In genomic region chr11:80441821-80442220, GRCh38 we compare ENCODE assay signal across 19 cellular contexts.
DNase-seq lines count a peak whose midpoint lies in the region; ATAC-seq, FAIRE-seq and TF ChIP-seq lines count a peak whose summit lies in the region.
"Had no signal": no experiment of that assay in that cellular context is flagged by ENCODE, and none has a peak within 500 bp of the region (broad histone marks: within the 10 kb centered on the region; RNA-seq: fewer than 3 reads in every experiment).

No MANE protein-coding gene starts in this region.

- CTCF ChIA-PET in PC-3 (lab: Charles Lee): no interaction called here
- CTCF ChIA-PET in Caco-2 (lab: Charles Lee): no interaction called here

- DNase-seq in H54 (ENCODE audit: insufficient read length, low spot score) (no peak), PC-3 (peak; percentile 28), choroid plexus epithelial cell (ENCODE audit: low read depth) (peak; percentile 49), keratinocyte (ENCODE audit: low read depth, low spot score) (no peak), Caco-2 (no peak), NCI-H510A (lab: John Stamatoyannopoulos, UW) (no peak), DMS53 (lab: John Stamatoyannopoulos, UW) (no peak)
- no peak for DNase-seq in activated naive CD4-positive, alpha-beta T cell treated with anti-CD3 and anti-CD28 coated beads, Interleukin-2, amount 50 U/mL, for 72 hours (ENCODE audit: low spot score in 2 of 2)
- DNase-seq: ACHN; CD4-positive, CD25-positive, alpha-beta regulatory T cell; H7; MV-4-11; NCI-H1436; NCI-H2081; NCI-H526; PC-9; Right ventricle myocardium superior had no signal

- H3K9ac ChIP-seq in PC-3 (ENCODE audit: low read length) (no peak overlapping the region), keratinocyte (ENCODE audit: control insufficient read depth, extremely low read depth, insufficient read depth, low read length) (no peak overlapping the region)

- no peaks in the 10 kb centered on the region for H3F3A ChIP-seq in PC-3 (ENCODE audit: low read length, unreplicated experiment)

- no peaks in the 10 kb centered on the region for H3K9me1 ChIP-seq in keratinocyte (ENCODE audit: control insufficient read depth, extremely low read depth, insufficient read depth, low read length)

- H3K36me3 ChIP-seq in PC-3 (ENCODE audit: low read depth, low read length) (no peaks in the 10 kb centered on the region), keratinocyte (ENCODE audit: control insufficient read depth in 2 of 2, extremely low read depth in 1 of 2, insufficient read depth in 2 of 2, low read length in 2 of 2) (no peaks in the 10 kb centered on the region), Caco-2 (ENCODE audit: control insufficient read depth, insufficient read depth, low read length) (no peaks in the 10 kb centered on the region)

- intact Hi-C loops in PC-3 (cut with micrococcal nuclease) (no loop called here), Caco-2 (cut with micrococcal nuclease; ENCODE audit: unreplicated experiment) (no loop called here)

- H2AFZ ChIP-seq in PC-3 (ENCODE audit: low read length): no peak overlapping the region
- no peak overlapping the region for H2AFZ ChIP-seq in keratinocyte (ENCODE audit: control insufficient read depth, low read length)
- H2AFZ ChIP-seq: PC-9 had no signal

- H3K79me2 ChIP-seq in PC-3 (ENCODE audit: low read length) (no peaks in the 10 kb centered on the region), keratinocyte (ENCODE audit: control insufficient read depth, insufficient read depth, low read length) (no peaks in the 10 kb centered on the region)

- no peak for TF ChIP-seq CTCF in PC-3 (conservative IDR thresholded peaks at IDR 0.05; ENCODE audit: low read depth, low read length)
- TF ChIP-seq CTCF in choroid plexus epithelial cell (conservative IDR thresholded peaks at IDR 0.05; ENCODE audit: low read depth, low read length): no peak
- no peak for TF ChIP-seq CTCF in keratinocyte (optimal IDR thresholded peaks at IDR 0.05 in 1 of 3, IDR thresholded peaks at IDR 0.05 in 1 of 3, conservative IDR thresholded peaks at IDR 0.05 in 1 of 3; ENCODE audit: extremely low read depth in 1 of 3, insufficient read depth in 2 of 3, low read length in 3 of 3)
- TF ChIP-seq CTCF in Caco-2 (IDR thresholded peaks at IDR 0.05; ENCODE audit: insufficient read depth in 1 of 2, low read depth in 1 of 2, low read length in 1 of 2, severe bottlenecking in 1 of 2, unreplicated experiment in 1 of 2): no peak

- TF ChIP-seq POLR2A in H54 (IDR thresholded peaks at IDR 0.05; ENCODE audit: low read depth, low read length): no peak

- no peak overlapping the region for H3K4me2 ChIP-seq in PC-3 (ENCODE audit: low read length)
- H3K4me2 ChIP-seq in keratinocyte (ENCODE audit: control insufficient read depth, extremely low read depth, insufficient read depth, low read depth, low read length): peak overlapping the region; percentile 56
- H3K4me2 ChIP-seq: PC-9 had no signal

- no peaks in the 10 kb centered on the region for H3K27me3 ChIP-seq in PC-3 (ENCODE audit: low read length)
- no peaks in the 10 kb centered on the region for H3K27me3 ChIP-seq in keratinocyte (ENCODE audit: control insufficient read depth, extremely low read depth, insufficient read depth, low read length)
- H3K27me3 ChIP-seq in Caco-2 (replicated peaks; ENCODE audit: control insufficient read depth, insufficient read depth, low read length): no peaks in the 10 kb centered on the region

- no peak overlapping the region for H3K4me3 Mint-ChIP-seq in Caco-2 (ENCODE audit: unreplicated experiment)
- H3K4me3 Mint-ChIP-seq: CD4-positive, CD25-positive, alpha-beta regulatory T cell; IgD-negative memory B cell had no signal

- ATAC-seq in PC-3: no peak
- no peak for ATAC-seq in activated naive CD4-positive, alpha-beta T cell treated with anti-CD3 and anti-CD28 coated beads, Interleukin-2, amount 50 U/mL, for 72 hours
- ATAC-seq: SK-N-SH treated with all-trans-retinoic acid at 6 μM for 48 hours had no signal

- FAIRE-seq in H54 (lab: Jason Lieb, UNC) (peak; percentile 91), keratinocyte (lab: Jason Lieb, UNC) (peak; percentile 62)

- BruUV-seq in PC-3 (replicated peaks; lab: Mats Ljungman, UMichigan) (no TSS peak), Caco-2 (replicated peaks; lab: Mats Ljungman, UMichigan) (no TSS peak)

- 0 out of 2 replicates have a peak, but pooled peaks cover 5% of the 10 kb centered on the region for H3K4me1 ChIP-seq in PC-3 (ENCODE audit: insufficient read depth, low read length)
- H3K4me1 ChIP-seq in keratinocyte (ENCODE audit: control insufficient read depth, extremely low read depth, insufficient read depth, low read length): peaks cover 23% of the 10 kb centered on the region
- no peaks in the 10 kb centered on the region for H3K4me1 ChIP-seq in Caco-2

- no peaks in the 10 kb centered on the region for H3K9me3 ChIP-seq in PC-3 (ENCODE audit: low read length)
- no peaks in the 10 kb centered on the region for H3K9me3 ChIP-seq in keratinocyte (ENCODE audit: control insufficient read depth, low read depth, low read length)
- no peaks in the 10 kb centered on the region for H3K9me3 ChIP-seq in Caco-2

- no peaks in the 10 kb centered on the region for H3K36me3 Mint-ChIP-seq in Caco-2 (ENCODE audit: insufficient read depth, unreplicated experiment)
- no peaks in the 10 kb centered on the region for H3K36me3 Mint-ChIP-seq in activated naive CD4-positive, alpha-beta T cell treated with anti-CD3 and anti-CD28 coated beads, Interleukin-2, amount 50 U/mL, for 72 hours
- H3K36me3 Mint-ChIP-seq: CD4-positive, CD25-positive, alpha-beta regulatory T cell; IgD-negative memory B cell had no signal

- no peaks in the 10 kb centered on the region for H3K9me2 ChIP-seq in PC-3 (replicated peaks; ENCODE audit: low read length)

- H3K27ac ChIP-seq in PC-3 (ENCODE audit: low read length): no peak overlapping the region
- peak overlapping the region; percentile 4 for H3K27ac ChIP-seq in keratinocyte (ENCODE audit: control insufficient read depth, insufficient read depth, low read length)

- no peak overlapping the region for H3K27ac Mint-ChIP-seq in Caco-2 (ENCODE audit: unreplicated experiment)
- H3K27ac Mint-ChIP-seq in activated naive CD4-positive, alpha-beta T cell treated with anti-CD3 and anti-CD28 coated beads, Interleukin-2, amount 50 U/mL, for 72 hours: no peak overlapping the region
- H3K27ac Mint-ChIP-seq: IgD-negative memory B cell had no signal

- H4K20me1 ChIP-seq in PC-3 (ENCODE audit: low read length) (no peaks in the 10 kb centered on the region), keratinocyte (ENCODE audit: control insufficient read depth, extremely low read depth, insufficient read depth, low read length) (no peaks in the 10 kb centered on the region)

- dilution Hi-C loops in keratinocyte (cut with MboI; ENCODE audit: extremely low pct_ligation_motif_present, low sequenced_read_pairs): no loop called here

- peaks cover 7% of the 10 kb centered on the region for H3K27me3 Mint-ChIP-seq in Caco-2 (ENCODE audit: insufficient read depth, unreplicated experiment)
- H3K27me3 Mint-ChIP-seq: CD4-positive, CD25-positive, alpha-beta regulatory T cell; IgD-negative memory B cell had no signal

- H3K4me3 ChIP-seq in PC-3 (ENCODE audit: low read length): no peak overlapping the region
- no peak overlapping the region for H3K4me3 ChIP-seq in choroid plexus epithelial cell (ENCODE audit: low read depth, low read length)
- H3K4me3 ChIP-seq in keratinocyte (ENCODE audit: control insufficient read depth in 2 of 3, extremely low read depth in 1 of 3, insufficient read depth in 2 of 3, low read depth in 1 of 3, low read length in 3 of 3): no peak overlapping the region
- H3K4me3 ChIP-seq in Caco-2 (ENCODE audit: low read depth, low read length): no peak overlapping the region
- H3K4me3 ChIP-seq: PC-9 had no signal

- POLR2A ChIA-PET in PC-3 (lab: Charles Lee; ENCODE audit: unreplicated experiment): no interaction called here
- POLR2A ChIA-PET in Caco-2 (lab: Charles Lee): no interaction called here

- no peaks in the 10 kb centered on the region for H3K9me3 Mint-ChIP-seq in Caco-2 (ENCODE audit: unreplicated experiment)
- H3K9me3 Mint-ChIP-seq in activated naive CD4-positive, alpha-beta T cell treated with anti-CD3 and anti-CD28 coated beads, Interleukin-2, amount 50 U/mL, for 72 hours: peaks cover 24 to 31% of the 10 kb centered on the region in 2 donors

- H3K4me1 Mint-ChIP-seq in Caco-2 (ENCODE audit: low read depth, unreplicated experiment): no peaks in the 10 kb centered on the region
- H3K4me1 Mint-ChIP-seq: CD4-positive, CD25-positive, alpha-beta regulatory T cell; IgD-negative memory B cell had no signal

Comparison
In these comparisons a context has a peak if more than half of its experiments do, and no peak if none do; other contexts are left out.
1. DNase-seq: peak in PC-3 (single experiment) and choroid plexus epithelial cell (single experiment); none in H54 (single experiment), keratinocyte (single experiment), Caco-2 (0 of 2), activated naive CD4-positive, alpha-beta T cell treated with anti-CD3 and anti-CD28 coated beads, Interleukin-2, amount 50 U/mL, for 72 hours (0 of 2), NCI-H510A (single experiment) and DMS53 (single experiment).